8 cellular contexts compared by ENCODE assay signal in genomic region chr2:113754989-113755689, GRCh38. TPM values are rescaled to one million over a fixed set of nuclear protein-coding genes. Genes with fewer than 3 reads are reported as not detected.
DNase-seq lines count a peak whose midpoint lies in the region; ATAC-seq and TF ChIP-seq lines count a peak whose summit lies in the region.

No MANE protein-coding gene starts in this region.

- POLR2A ChIA-PET in activated CD4-positive, alpha-beta memory T cell treated with anti-CD3 and anti-CD28 coated beads, Interleukin-2, amount 10 ng/mL, durations not matched to agents 7 days and 5 days (lab: Charles Lee), result interaction anchor here (1.1 to 3.8 kb wide), 6 partner anchors 8 to 140 kb away, joined by 3 to 82 read pairs (median 16); partner anchors contain the start of gene ACTR3

- peak overlapping the region; percentile 76 for H3K9ac ChIP-seq in iPS-18a (ENCODE audit: low read length)

- no peaks in the 10 kb centered on the region for H3K27me3 Mint-ChIP-seq in activated naive CD4-positive, alpha-beta T cell treated with anti-CD3 and anti-CD28 coated beads, Interleukin-2, amount 50 U/mL, for 24 hours
- no peaks in the 10 kb centered on the region for H3K27me3 Mint-ChIP-seq in activated CD4-positive, alpha-beta memory T cell treated with anti-CD3 and anti-CD28 coated beads, Interleukin-2, amount 10 ng/mL, durations not matched to agents 7 days and 5 days

- DNase-seq in activated naive CD4-positive, alpha-beta T cell treated with anti-CD3 and anti-CD28 coated beads, Interleukin-2, amount 50 U/mL, for 16 hours, result no peak
- DNase-seq in activated CD4-positive, alpha-beta memory T cell treated with anti-CD3 and anti-CD28 coated beads, Interleukin-2, amount 10 ng/mL, durations not matched to agents 7 days and 5 days, result no peak
- DNase-seq in spleen (no peak), NCI-H1048 (lab: John Stamatoyannopoulos, UW) (no peak), amniotic stem cell (lab: John Stamatoyannopoulos, UW) (no peak)

- no peak overlapping the region for H3K27ac ChIP-seq in iPS-18a (ENCODE audit: low read length)
- H3K27ac ChIP-seq in spleen, result peak overlapping the region in 6 of 8 donors; percentile 94 to 99 (median 97)

- H3K36me3 ChIP-seq in iPS-18a (ENCODE audit: control insufficient read depth, low read depth, low read length), result no peaks in the 10 kb centered on the region
- peaks cover 0 to 37% (median 18%) of the 10 kb centered on the region in 6 donors for H3K36me3 ChIP-seq in spleen

- H3K9me3 ChIP-seq in iPS-18a (ENCODE audit: control insufficient read depth, low read depth, low read length) (no peaks in the 10 kb centered on the region), spleen (no peaks in the 10 kb centered on the region)

- no peak for TF ChIP-seq POLR2A in spleen (IDR thresholded peaks at IDR 0.05)

- H3K27ac Mint-ChIP-seq in activated naive CD4-positive, alpha-beta T cell treated with anti-CD3 and anti-CD28 coated beads, Interleukin-2, amount 50 U/mL, for 24 hours, result peak overlapping the region; percentile 52
- peak overlapping the region; percentile 86 for H3K27ac Mint-ChIP-seq in activated CD4-positive, alpha-beta memory T cell treated with anti-CD3 and anti-CD28 coated beads, Interleukin-2, amount 10 ng/mL, durations not matched to agents 7 days and 5 days

- intact Hi-C loops in spleen (cut with DNase I; ENCODE audit: low total_unique reads), result no loop called here

- peaks cover 34% of the 10 kb centered on the region for H3K4me1 Mint-ChIP-seq in activated naive CD4-positive, alpha-beta T cell treated with anti-CD3 and anti-CD28 coated beads, Interleukin-2, amount 50 U/mL, for 24 hours
- H3K4me1 Mint-ChIP-seq in activated CD4-positive, alpha-beta memory T cell treated with anti-CD3 and anti-CD28 coated beads, Interleukin-2, amount 10 ng/mL, durations not matched to agents 7 days and 5 days, result peaks cover 31% of the 10 kb centered on the region

- CTCF ChIA-PET in activated CD4-positive, alpha-beta memory T cell treated with anti-CD3 and anti-CD28 coated beads, Interleukin-2, amount 10 ng/mL, durations not matched to agents 7 days and 5 days (lab: Charles Lee), result interaction anchor here (2.1 to 2.2 kb wide), 2 partner anchors 141 to 151 kb away, joined by 6 to 8 read pairs; no protein-coding TSS in a partner anchor

- no peaks in the 10 kb centered on the region for H3K27me3 ChIP-seq in iPS-18a (ENCODE audit: control insufficient read depth, insufficient read depth, low read length)
- H3K27me3 ChIP-seq in spleen (replicated peaks in 1 of 7), result no peaks in the 10 kb centered on the region

- peak overlapping the region; percentile 99 for H3K4me3 Mint-ChIP-seq in activated naive CD4-positive, alpha-beta T cell treated with anti-CD3 and anti-CD28 coated beads, Interleukin-2, amount 50 U/mL, for 24 hours
- peak overlapping the region; percentile 91 for H3K4me3 Mint-ChIP-seq in activated CD4-positive, alpha-beta memory T cell treated with anti-CD3 and anti-CD28 coated beads, Interleukin-2, amount 10 ng/mL, durations not matched to agents 7 days and 5 days

- no peak for ATAC-seq in GM19467 (IDR thresholded peaks at IDR 0.05; ENCODE audit: unreplicated experiment)

- H3K4me3 ChIP-seq in iPS-18a (ENCODE audit: low read length), result peak overlapping the region; percentile 83
- peak overlapping the region; percentile 80 to 99 (median 92) for H3K4me3 ChIP-seq in spleen

- WGBS in spleen, 5 donors, result 29 to 50% (median 41%) methylated on average over 10 of the region's 10 CpGs

- H3K4me1 ChIP-seq in iPS-18a (ENCODE audit: control insufficient read depth, low read depth, low read length) (peaks cover 7% of the 10 kb centered on the region), spleen (peaks cover 16 to 44% (median 27%) of the 10 kb centered on the region in 6 donors)

- TF ChIP-seq CTCF in spleen (IDR thresholded peaks at IDR 0.05 in 8 of 11, conservative IDR thresholded peaks at IDR 0.05 in 3 of 11), result no peak

- H3K9me3 Mint-ChIP-seq in activated naive CD4-positive, alpha-beta T cell treated with anti-CD3 and anti-CD28 coated beads, Interleukin-2, amount 50 U/mL, for 24 hours, result no peaks in the 10 kb centered on the region
- no peaks in the 10 kb centered on the region for H3K9me3 Mint-ChIP-seq in activated CD4-positive, alpha-beta memory T cell treated with anti-CD3 and anti-CD28 coated beads, Interleukin-2, amount 10 ng/mL, durations not matched to agents 7 days and 5 days

- peaks cover 14% of the 10 kb centered on the region for H3K36me3 Mint-ChIP-seq in activated naive CD4-positive, alpha-beta T cell treated with anti-CD3 and anti-CD28 coated beads, Interleukin-2, amount 50 U/mL, for 24 hours
- H3K36me3 Mint-ChIP-seq in activated CD4-positive, alpha-beta memory T cell treated with anti-CD3 and anti-CD28 coated beads, Interleukin-2, amount 10 ng/mL, durations not matched to agents 7 days and 5 days (ENCODE audit: low read depth), result peaks cover 20% of the 10 kb centered on the region

RNA-seq across cellular contexts. Expression of gene SLC35F5, which starts 1.3 kb away (rescaled TPM):
- 10 to 100 TPM; 18.4 to 21.6 TPM for total RNA-seq in activated CD4-positive, alpha-beta memory T cell treated with anti-CD3 and anti-CD28 coated beads, Interleukin-2, amount 10 ng/mL, durations not matched to agents 7 days and 5 days
- total RNA-seq in spleen, result 100 to 1,000 TPM in 1 of 7 donors, 10 to 100 TPM in 6; 50.3 to 104 (median 58.8) TPM
- 10 to 100 TPM; 10.4 to 12.8 (median 10.6) TPM for polyA plus RNA-seq in spleen
